ENCODE assay signal across 22 cellular contexts in the genomic region with DNA sequence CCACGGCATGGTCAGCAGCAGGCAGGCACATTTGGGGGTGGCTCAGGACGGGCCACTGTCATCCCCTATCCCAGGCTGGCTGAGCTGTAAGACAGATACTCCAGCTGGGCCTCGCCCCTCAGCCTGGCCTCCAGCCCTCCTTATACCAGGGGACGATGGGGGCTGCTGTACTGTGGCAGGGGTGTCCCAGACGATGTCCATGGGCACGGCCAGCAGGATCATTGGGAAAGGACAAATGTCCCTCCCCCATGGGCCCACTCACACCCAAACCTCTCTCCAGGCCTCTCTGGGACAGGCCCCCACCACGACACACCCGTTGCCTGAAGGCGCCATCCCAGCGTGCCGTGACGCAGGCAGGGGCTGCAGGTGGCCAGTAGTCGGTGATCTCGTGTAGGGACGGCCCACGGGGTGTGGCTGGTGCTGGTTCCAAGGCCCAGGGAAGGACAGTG. TPM values are rescaled to one million over a fixed set of nuclear protein-coding genes. Genes with fewer than 3 reads are reported as not detected.
A peak's percentile ranks its signal among the peaks of the same experiment; 100 is the strongest.
DNase-seq lines count a peak whose midpoint lies in the region; ATAC-seq, FAIRE-seq and TF ChIP-seq lines count a peak whose summit lies in the region.
"Had no signal": no experiment of that assay in that cellular context is flagged by ENCODE, and none has a peak within 500 bp of the region (broad histone marks: within the 10 kb centered on the region; RNA-seq: fewer than 3 reads in every experiment).

No MANE protein-coding gene starts in this region.

- no peaks in the 10 kb centered on the region for H3K9me3 Mint-ChIP-seq in activated naive CD4-positive, alpha-beta T cell treated with anti-CD3 and anti-CD28 coated beads for 36 hours
- no peaks in the 10 kb centered on the region for H3K9me3 Mint-ChIP-seq in activated naive CD4-positive, alpha-beta T cell treated with anti-CD3 and anti-CD28 coated beads, Interleukin-2, amount 10 ng/mL, durations not matched to agents 7 days and 5 days
- H3K9me3 Mint-ChIP-seq in effector memory CD8-positive, alpha-beta T cell, result no peaks in the 10 kb centered on the region
- no peaks in the 10 kb centered on the region for H3K9me3 Mint-ChIP-seq in stimulated activated effector memory CD8-positive, alpha-beta T cell treated with anti-CD3 and anti-CD28 coated beads, Interleukin-12 subunit alpha, Interleukin-12 subunit beta, amount 100 ng/mL, for 72 hours

- no peak for FAIRE-seq in GM12891 (lab: Jason Lieb, UNC)
- FAIRE-seq: GM19239 had no signal

- no peaks in the 10 kb centered on the region for H3K36me3 ChIP-seq in Karpas-422 (ENCODE audit: insufficient read depth, low read length)
- H3K36me3 ChIP-seq: cardiac muscle cell, gastrocnemius medialis, right lobe of liver, vagina had no signal

- peaks cover 3% of the 10 kb centered on the region for H3K36me3 Mint-ChIP-seq in activated naive CD4-positive, alpha-beta T cell treated with anti-CD3 and anti-CD28 coated beads for 36 hours (ENCODE audit: low read depth)
- H3K36me3 Mint-ChIP-seq in activated naive CD4-positive, alpha-beta T cell treated with anti-CD3 and anti-CD28 coated beads, Interleukin-2, amount 10 ng/mL, durations not matched to agents 7 days and 5 days, result no peaks in the 10 kb centered on the region
- H3K36me3 Mint-ChIP-seq in effector memory CD8-positive, alpha-beta T cell (ENCODE audit: insufficient read depth), result peaks cover 3% of the 10 kb centered on the region
- peaks cover 9% of the 10 kb centered on the region for H3K36me3 Mint-ChIP-seq in stimulated activated effector memory CD8-positive, alpha-beta T cell treated with anti-CD3 and anti-CD28 coated beads, Interleukin-12 subunit alpha, Interleukin-12 subunit beta, amount 100 ng/mL, for 72 hours

- no peaks in the 10 kb centered on the region for H3K9me3 ChIP-seq in Karpas-422 (ENCODE audit: low read length)
- H3K9me3 ChIP-seq: gastrocnemius medialis, right lobe of liver, vagina had no signal

- H3K27ac Mint-ChIP-seq in activated naive CD4-positive, alpha-beta T cell treated with anti-CD3 and anti-CD28 coated beads for 36 hours, result no peak overlapping the region
- no peak overlapping the region for H3K27ac Mint-ChIP-seq in activated naive CD4-positive, alpha-beta T cell treated with anti-CD3 and anti-CD28 coated beads, Interleukin-2, amount 10 ng/mL, durations not matched to agents 7 days and 5 days
- peak overlapping the region in 1 of 2 donors; percentile 20 for H3K27ac Mint-ChIP-seq in effector memory CD8-positive, alpha-beta T cell
- no peak overlapping the region for H3K27ac Mint-ChIP-seq in stimulated activated effector memory CD8-positive, alpha-beta T cell treated with anti-CD3 and anti-CD28 coated beads, Interleukin-12 subunit alpha, Interleukin-12 subunit beta, amount 100 ng/mL, for 72 hours

- no peak overlapping the region for H3K9ac ChIP-seq in Karpas-422 (ENCODE audit: low read length)

- TF ChIP-seq POLR2A in GM12891 (IDR thresholded peaks at IDR 0.05; ENCODE audit: low read depth, low read length), result no peak

- H3K27ac ChIP-seq in Karpas-422 (ENCODE audit: low read length), result no peak overlapping the region
- H3K27ac ChIP-seq: cardiac muscle cell, gastrocnemius medialis, right lobe of liver, vagina had no signal

- no peak for DNase-seq in activated naive CD4-positive, alpha-beta T cell treated with anti-CD3 and anti-CD28 coated beads for 36 hours
- DNase-seq in activated naive CD4-positive, alpha-beta T cell treated with anti-CD3 and anti-CD28 coated beads, Interleukin-2, amount 10 ng/mL, durations not matched to agents 7 days and 5 days, result no peak
- peak; percentile 36 for DNase-seq in GM12891 (ENCODE audit: insufficient read length, low spot score)
- DNase-seq in effector memory CD8-positive, alpha-beta T cell, result no peak
- DNase-seq in stimulated activated effector memory CD8-positive, alpha-beta T cell treated with anti-CD3 and anti-CD28 coated beads, Interleukin-12 subunit alpha, Interleukin-12 subunit beta, amount 100 ng/mL, for 72 hours (ENCODE audit: low spot score in 2 of 2), result no peak
- DNase-seq in Karpas-422, result no peak
- DNase-seq in NCI-H2196 (lab: John Stamatoyannopoulos, UW; ENCODE audit: unreplicated experiment), result no peak
- DNase-seq: COR-L47, gastrocnemius medialis, NCI-H2171, NCI-H748 treated with DMSO at 0.1 percent for 48 hours had no signal

- H3K27me3 ChIP-seq in Karpas-422 (ENCODE audit: low read length), result no peaks in the 10 kb centered on the region

- no peak for ATAC-seq in effector memory CD8-positive, alpha-beta T cell (replicated peaks)
- no peak for ATAC-seq in stimulated activated effector memory CD8-positive, alpha-beta T cell treated with anti-CD3 and anti-CD28 coated beads, Interleukin-12 subunit alpha, Interleukin-12 subunit beta, amount 100 ng/mL, for 72 hours
- no peak for ATAC-seq in GM21786 (IDR thresholded peaks at IDR 0.05; ENCODE audit: unreplicated experiment)
- ATAC-seq: activated CD4-positive, CD25-positive, alpha-beta regulatory T cell treated with anti-CD3 and anti-CD28 coated beads, Interleukin-2, amount 50 U/mL, for 24 hours; gastrocnemius medialis; left lobe of liver; right lobe of liver had no signal

- no peak overlapping the region for H3K4me2 ChIP-seq in Karpas-422 (ENCODE audit: low read depth, low read length, poor library complexity, severe bottlenecking)

- H3K4me3 Mint-ChIP-seq in activated naive CD4-positive, alpha-beta T cell treated with anti-CD3 and anti-CD28 coated beads for 36 hours, result peak overlapping the region; percentile 27
- no peak overlapping the region for H3K4me3 Mint-ChIP-seq in activated naive CD4-positive, alpha-beta T cell treated with anti-CD3 and anti-CD28 coated beads, Interleukin-2, amount 10 ng/mL, durations not matched to agents 7 days and 5 days
- H3K4me3 Mint-ChIP-seq in effector memory CD8-positive, alpha-beta T cell, result peak overlapping the region; percentile 37 to 38
- H3K4me3 Mint-ChIP-seq in stimulated activated effector memory CD8-positive, alpha-beta T cell treated with anti-CD3 and anti-CD28 coated beads, Interleukin-12 subunit alpha, Interleukin-12 subunit beta, amount 100 ng/mL, for 72 hours, result peak overlapping the region; percentile 41

- no peaks in the 10 kb centered on the region for H4K20me1 ChIP-seq in Karpas-422 (ENCODE audit: insufficient read depth, low read depth, low read length)

- intact Hi-C loops in activated naive CD4-positive, alpha-beta T cell treated with anti-CD3 and anti-CD28 coated beads for 36 hours (cut with micrococcal nuclease), result no loop called here

- peaks cover 43% of the 10 kb centered on the region for H3K4me1 Mint-ChIP-seq in activated naive CD4-positive, alpha-beta T cell treated with anti-CD3 and anti-CD28 coated beads for 36 hours (ENCODE audit: low read depth)
- H3K4me1 Mint-ChIP-seq in activated naive CD4-positive, alpha-beta T cell treated with anti-CD3 and anti-CD28 coated beads, Interleukin-2, amount 10 ng/mL, durations not matched to agents 7 days and 5 days, result peaks cover 37% of the 10 kb centered on the region
- H3K4me1 Mint-ChIP-seq in effector memory CD8-positive, alpha-beta T cell (ENCODE audit: low read depth in 2 of 2), result peaks cover 28 to 46% of the 10 kb centered on the region in 2 donors
- H3K4me1 Mint-ChIP-seq in stimulated activated effector memory CD8-positive, alpha-beta T cell treated with anti-CD3 and anti-CD28 coated beads, Interleukin-12 subunit alpha, Interleukin-12 subunit beta, amount 100 ng/mL, for 72 hours, result peaks cover 19% of the 10 kb centered on the region

- H3K27me3 Mint-ChIP-seq in activated naive CD4-positive, alpha-beta T cell treated with anti-CD3 and anti-CD28 coated beads for 36 hours (ENCODE audit: low read depth), result peaks cover 10% of the 10 kb centered on the region
- peaks cover 62% of the 10 kb centered on the region for H3K27me3 Mint-ChIP-seq in activated naive CD4-positive, alpha-beta T cell treated with anti-CD3 and anti-CD28 coated beads, Interleukin-2, amount 10 ng/mL, durations not matched to agents 7 days and 5 days
- H3K27me3 Mint-ChIP-seq in effector memory CD8-positive, alpha-beta T cell, result peaks cover 14 to 30% of the 10 kb centered on the region in 2 donors

- H2AFZ ChIP-seq in Karpas-422 (ENCODE audit: low read length), result no peak overlapping the region

- H3K4me1 ChIP-seq in Karpas-422 (ENCODE audit: low read length), result no peaks in the 10 kb centered on the region
- H3K4me1 ChIP-seq: gastrocnemius medialis had no signal

- H3K9me2 ChIP-seq in Karpas-422 (replicated peaks; ENCODE audit: insufficient read depth, low read length), result no peaks in the 10 kb centered on the region

- H3K79me2 ChIP-seq in Karpas-422 (ENCODE audit: low read length), result no peaks in the 10 kb centered on the region

- no peak overlapping the region for H3K4me3 ChIP-seq in Karpas-422 (ENCODE audit: low read length)
- H3K4me3 ChIP-seq: gastrocnemius medialis, right lobe of liver, vagina had no signal

- CTCF ChIA-PET in activated naive CD4-positive, alpha-beta T cell treated with anti-CD3 and anti-CD28 coated beads for 36 hours (lab: Charles Lee), result interaction anchor here (1.0 to 1.1 kb wide), 2 partner anchors 16 to 21 kb away, joined by 3 to 4 read pairs; no protein-coding TSS in a partner anchor
- CTCF ChIA-PET in activated naive CD4-positive, alpha-beta T cell treated with anti-CD3 and anti-CD28 coated beads, Interleukin-2, amount 10 ng/mL, durations not matched to agents 7 days and 5 days (lab: Charles Lee), result interaction anchor here (0.9 to 1.5 kb wide), 2 partner anchors 13 to 83 kb away, joined by 3 to 4 read pairs; no protein-coding TSS in a partner anchor

TF ChIP-seq in GM12891, 5 proteins besides CTCF, POLR2A, EP300 and RAD21:
- TF ChIP-seq TAF1 (IDR thresholded peaks at IDR 0.05; ENCODE audit: low read depth, low read length) (no peak), POU2F2 (IDR thresholded peaks at IDR 0.05; ENCODE audit: low read depth, low read length) (no peak), PAX5 (IDR thresholded peaks at IDR 0.05; ENCODE audit: insufficient read depth, low read length, severe bottlenecking) (no peak), POLR2AphosphoS5 (IDR thresholded peaks at IDR 0.05; ENCODE audit: low read depth, low read length) (no peak)

RNA-seq across cellular contexts. Expression of gene IL17REL, which starts 1.5 kb away (rescaled TPM):
- under 1 TPM; 0.12 to 0.15 TPM for total RNA-seq in activated naive CD4-positive, alpha-beta T cell treated with anti-CD3 and anti-CD28 coated beads for 36 hours
- polyA plus RNA-seq in GM12891 (2012; ENCODE audit: low read depth, missing spikeins), result 0.05 TPM
- not detected in 2 replicates for total RNA-seq in Karpas-422 (2014; rRNA removed; shearing (Covaris generic); ENCODE audit: low replicate concordance)
- total RNA-seq: gastrocnemius medialis, left lobe of liver, osteocyte, right lobe of liver, subcutaneous adipose tissue, vagina had no signal
- polyA plus RNA-seq: cardiac muscle cell, esophagus had no signal

RNA-seq across cellular contexts. Expression of gene TTLL8, which starts 44.0 kb away (rescaled TPM):
- total RNA-seq in activated naive CD4-positive, alpha-beta T cell treated with anti-CD3 and anti-CD28 coated beads for 36 hours, result not detected
- 0.04 TPM for polyA plus RNA-seq in GM12891 (2012; ENCODE audit: low read depth, missing spikeins)
- not detected in 2 replicates for total RNA-seq in Karpas-422 (2014; rRNA removed; shearing (Covaris generic); ENCODE audit: low replicate concordance)
- total RNA-seq: cardiac muscle cell, gastrocnemius medialis, left lobe of liver, osteocyte, right lobe of liver, subcutaneous adipose tissue, vagina had no signal
- polyA plus RNA-seq: adipose tissue, cardiac muscle cell, esophagus had no signal

RNA-seq across cellular contexts. Expression of gene PIM3, which starts 53.5 kb away (rescaled TPM):
- total RNA-seq in activated naive CD4-positive, alpha-beta T cell treated with anti-CD3 and anti-CD28 coated beads for 36 hours, result 100 to 1,000 TPM; 202 to 210 TPM
- polyA plus RNA-seq in GM12891 (2012; ENCODE audit: low read depth, missing spikeins), result 34.2 TPM
- 15.4 and 41.1 TPM in 2 replicates for total RNA-seq in Karpas-422 (2014; rRNA removed; shearing (Covaris generic); ENCODE audit: low replicate concordance)
